Comparison of ENCODE assay signal across 9 cellular contexts in the genomic region with DNA sequence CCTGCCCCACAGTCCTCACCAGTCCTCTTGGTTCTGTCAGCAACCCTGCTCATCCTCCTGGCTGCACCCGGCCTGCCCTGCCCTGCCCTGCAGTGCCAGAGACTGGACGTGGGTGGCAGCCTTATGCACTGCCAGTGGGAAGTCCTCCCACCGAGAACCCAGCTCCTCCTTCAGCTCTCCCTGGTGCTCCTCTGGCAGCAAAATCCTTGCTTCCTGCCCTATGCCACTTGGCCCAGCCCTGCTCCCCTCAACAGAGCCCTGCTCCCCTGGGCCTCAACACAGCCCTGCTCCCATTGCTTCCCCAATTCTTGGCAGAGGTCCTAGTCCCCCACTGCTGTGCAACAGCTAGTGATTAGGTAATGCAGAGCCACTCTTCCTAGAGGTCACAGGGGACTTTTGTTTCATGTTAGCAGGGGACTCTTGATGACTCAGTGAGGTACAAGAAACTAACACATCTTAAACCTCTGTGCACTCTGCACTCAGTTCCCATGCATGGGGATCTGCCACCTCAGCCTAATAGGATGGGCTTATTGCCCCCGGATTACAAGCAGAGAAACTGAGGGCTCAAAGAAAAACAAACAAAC.
DNase-seq lines count a peak whose midpoint lies in the region; ATAC-seq and TF ChIP-seq lines count a peak whose summit lies in the region.
"Had no signal": no experiment of that assay in that cellular context is flagged by ENCODE, and none has a peak within 500 bp of the region (broad histone marks: within the 10 kb centered on the region; RNA-seq: fewer than 3 reads in every experiment).

No MANE protein-coding gene starts in this region.

- DNase-seq in GM06990 (ENCODE audit: extremely low read depth, insufficient read length) (peak; percentile 36), HL-60 (ENCODE audit: low read depth in 1 of 2, low spot score in 1 of 2) (peak; percentile 79 to 92), GOT3 (lab: John Stamatoyannopoulos, UW) (no peak), NCI-H1694 (lab: John Stamatoyannopoulos, UW) (no peak), DMS 273 treated with DMSO at 0.1 percent for 48 hours (lab: John Stamatoyannopoulos, UW) (no peak)
- DNase-seq in effector memory CD8-positive, alpha-beta T cell = no peak
- DNase-seq: SHP77 treated with DMSO at 0.1 percent for 48 hours had no signal

- no peak overlapping the region for H3K4me3 Mint-ChIP-seq in effector memory CD8-positive, alpha-beta T cell

- peaks cover 3% of the 10 kb centered on the region for H3K36me3 Mint-ChIP-seq in effector memory CD8-positive, alpha-beta T cell (ENCODE audit: insufficient read depth)

- H3K36me3 ChIP-seq in GM06990 (ENCODE audit: control insufficient read depth, insufficient read depth, low read length) = no peaks in the 10 kb centered on the region

- ATAC-seq in GM21360 (IDR thresholded peaks at IDR 0.05; ENCODE audit: unreplicated experiment) (peak; percentile 67), HG03571 (IDR thresholded peaks at IDR 0.05; ENCODE audit: unreplicated experiment) (no peak)
- no peak for ATAC-seq in effector memory CD8-positive, alpha-beta T cell (replicated peaks)

- H3K4me3 ChIP-seq in GM06990 (replicated peaks; ENCODE audit: low read depth, low read length) (no peak overlapping the region), HL-60 (replicated peaks; ENCODE audit: insufficient read depth, low read length) (no peak overlapping the region)

- H3K27me3 ChIP-seq in GM06990 (replicated peaks; ENCODE audit: control insufficient read depth, insufficient read depth, low read length) = no peaks in the 10 kb centered on the region
- no peaks in the 10 kb centered on the region for H3K27me3 ChIP-seq in HL-60 (ENCODE audit: insufficient read depth, poor library complexity, severe bottlenecking)

- peak overlapping the region; percentile 80 to 85 for H3K27ac Mint-ChIP-seq in effector memory CD8-positive, alpha-beta T cell

- H3K9me3 Mint-ChIP-seq in effector memory CD8-positive, alpha-beta T cell = no peaks in the 10 kb centered on the region

- peaks cover 0 to 5% of the 10 kb centered on the region in 2 donors for H3K27me3 Mint-ChIP-seq in effector memory CD8-positive, alpha-beta T cell

- TF ChIP-seq CTCF in GM06990 (IDR thresholded peaks at IDR 0.05; ENCODE audit: insufficient read depth, low read length, poor library complexity, severe bottlenecking) (no peak), HL-60 (IDR thresholded peaks at IDR 0.05; ENCODE audit: insufficient read depth, low read length) (peak; percentile 22)

- peak overlapping the region; percentile 43 for H3K27ac ChIP-seq in HL-60 (replicated peaks)

- peaks cover 4 to 7% of the 10 kb centered on the region in 2 donors for H3K4me1 Mint-ChIP-seq in effector memory CD8-positive, alpha-beta T cell (ENCODE audit: low read depth in 2 of 2)

Comparison
In these comparisons a context has a peak if more than half of its experiments do, and no peak if none do; other contexts are left out.
1. DNase-seq: peak in GM06990 (single experiment) and HL-60 (2 of 2); none in effector memory CD8-positive, alpha-beta T cell (0 of 3), GOT3 (single experiment), NCI-H1694 (single experiment) and DMS 273 treated with DMSO at 0.1 percent for 48 hours (single experiment).